11 cellular contexts compared by ENCODE assay signal in genomic region chr7:135716677-135717238, GRCh38. TPM values are rescaled to one million over a fixed set of nuclear protein-coding genes. Genes with fewer than 3 reads are reported as not detected.
A peak's percentile ranks its signal among the peaks of the same experiment; 100 is the strongest.
DNase-seq lines count a peak whose midpoint lies in the region; ATAC-seq and TF ChIP-seq lines count a peak whose summit lies in the region.
"Had no signal": no experiment of that assay in that cellular context is flagged by ENCODE, and none has a peak within 500 bp of the region (broad histone marks: within the 10 kb centered on the region; RNA-seq: fewer than 3 reads in every experiment).

No MANE protein-coding gene starts in this region.

- H3K4me2 ChIP-seq in osteoblast (ENCODE audit: insufficient read depth, low read length): peak overlapping the region; percentile 60

- H3K4me3 Mint-ChIP-seq in brain: peak overlapping the region in 1 of 5 experiments; percentile 33
- H3K4me3 Mint-ChIP-seq in effector memory CD8-positive, alpha-beta T cell: no peak overlapping the region
- H3K4me3 Mint-ChIP-seq: activated CD4-positive, alpha-beta T cell treated with anti-CD3 and anti-CD28 coated beads for 36 hours had no signal

- H3K9me3 ChIP-seq in osteoblast (ENCODE audit: low read depth, low read length): no peaks in the 10 kb centered on the region

- no peaks in the 10 kb centered on the region for H4K20me1 ChIP-seq in osteoblast (ENCODE audit: insufficient read depth, low read length)

- ATAC-seq in effector memory CD8-positive, alpha-beta T cell (replicated peaks): no peak
- ATAC-seq: activated CD4-positive, alpha-beta T cell treated with anti-CD3 and anti-CD28 coated beads for 36 hours had no signal

- no peaks in the 10 kb centered on the region for H3K27me3 ChIP-seq in osteoblast (ENCODE audit: insufficient read depth, low read length)

- H3K27me3 Mint-ChIP-seq in brain: no peaks in the 10 kb centered on the region
- peaks cover 35 to 37% of the 10 kb centered on the region in 2 donors for H3K27me3 Mint-ChIP-seq in effector memory CD8-positive, alpha-beta T cell

- no peak overlapping the region for H3K4me3 ChIP-seq in osteoblast (ENCODE audit: insufficient read depth, low read length)

- no peaks in the 10 kb centered on the region for H3K36me3 Mint-ChIP-seq in brain
- H3K36me3 Mint-ChIP-seq in effector memory CD8-positive, alpha-beta T cell (ENCODE audit: insufficient read depth): no peaks in the 10 kb centered on the region

- H3K4me1 Mint-ChIP-seq in brain: peaks cover 52% of the 10 kb centered on the region
- no peaks in the 10 kb centered on the region for H3K4me1 Mint-ChIP-seq in effector memory CD8-positive, alpha-beta T cell (ENCODE audit: low read depth in 2 of 2)
- H3K4me1 Mint-ChIP-seq: activated CD4-positive, alpha-beta T cell treated with anti-CD3 and anti-CD28 coated beads for 36 hours had no signal

- DNase-seq in GM03348 (ENCODE audit: low spot score): peak; percentile 50
- peak; percentile 43 for DNase-seq in NCI-H2227 (lab: John Stamatoyannopoulos, UW; ENCODE audit: unreplicated experiment)
- peak; percentile 86 for DNase-seq in osteoblast (ENCODE audit: insufficient read length, low spot score, missing footprints)
- DNase-seq in GM20000 (ENCODE audit: low spot score): no peak
- DNase-seq in activated CD4-positive, alpha-beta T cell treated with anti-CD3 and anti-CD28 coated beads for 4 hours: no peak
- no peak for DNase-seq in stimulated activated CD4-positive, alpha-beta T cell treated with anti-CD3 and anti-CD28 coated beads, Interleukin-2, amount 100 ng/mL, for 24 hours
- no peak for DNase-seq in effector memory CD8-positive, alpha-beta T cell
- DNase-seq: activated CD4-positive, alpha-beta T cell treated with anti-CD3 and anti-CD28 coated beads for 36 hours; amygdala had no signal

- peak overlapping the region; percentile 21 for H3K27ac ChIP-seq in osteoblast (ENCODE audit: low read depth, low read length)
- H3K27ac ChIP-seq: parathyroid adenoma had no signal

- H3K79me2 ChIP-seq in osteoblast (ENCODE audit: insufficient read depth, low read length): no peaks in the 10 kb centered on the region
- H3K79me2 ChIP-seq: parathyroid adenoma had no signal

- peaks cover 24% of the 10 kb centered on the region for H3K4me1 ChIP-seq in osteoblast (ENCODE audit: insufficient read depth, low read length)

- H3K9me3 Mint-ChIP-seq in brain: no peaks in the 10 kb centered on the region
- no peaks in the 10 kb centered on the region for H3K9me3 Mint-ChIP-seq in effector memory CD8-positive, alpha-beta T cell

- TF ChIP-seq CTCF in brain (conservative IDR thresholded peaks at IDR 0.05): no peak
- TF ChIP-seq CTCF in osteoblast (IDR thresholded peaks at IDR 0.05; ENCODE audit: extremely low read depth, low read depth, low read length): no peak
- no peak for TF ChIP-seq CTCF in GM20000 (IDR thresholded peaks at IDR 0.05; ENCODE audit: extremely low read depth, missing control alignments)

- H3K36me3 ChIP-seq in osteoblast (ENCODE audit: insufficient read depth, low read length): no peaks in the 10 kb centered on the region

- no peak overlapping the region for H2AFZ ChIP-seq in osteoblast (ENCODE audit: low read length)
- H2AFZ ChIP-seq: parathyroid adenoma had no signal

- H3K27ac Mint-ChIP-seq in brain: peak overlapping the region in 4 of 5 experiments; percentile 10 to 54 (median 34)
- no peak overlapping the region for H3K27ac Mint-ChIP-seq in effector memory CD8-positive, alpha-beta T cell
- H3K27ac Mint-ChIP-seq: activated CD4-positive, alpha-beta T cell treated with anti-CD3 and anti-CD28 coated beads for 36 hours had no signal

RNA-seq across cellular contexts. Expression of gene SLC13A4, which starts 11.2 kb away (rescaled TPM):
- 7.1 TPM for polyA plus RNA-seq in brain (ENCODE audit: insufficient read depth, low read depth, low replicate concordance)
- total RNA-seq in osteoblast: 0.36 and 0.88 TPM in 2 replicates
- total RNA-seq: activated CD4-positive, alpha-beta T cell treated with anti-CD3 and anti-CD28 coated beads for 36 hours had no signal

RNA-seq across cellular contexts. Expression of gene FAM180A, which starts 31.9 kb away (rescaled TPM):
- polyA plus RNA-seq in brain (ENCODE audit: insufficient read depth, low read depth, low replicate concordance): not detected
- 23.5 and 28.9 TPM in 2 replicates for total RNA-seq in osteoblast
- total RNA-seq: activated CD4-positive, alpha-beta T cell treated with anti-CD3 and anti-CD28 coated beads for 36 hours had no signal

RNA-seq across cellular contexts. Expression of gene STMP1, which starts 54.4 kb away (rescaled TPM):
- 48.3 TPM for polyA plus RNA-seq in brain (ENCODE audit: insufficient read depth, low read depth, low replicate concordance)
- total RNA-seq in osteoblast: 18.8 and 21.5 TPM in 2 replicates

Comparison
In these comparisons a context has a peak if more than half of its experiments do, and no peak if none do; other contexts are left out.
1. DNase-seq: peak in GM03348 (single experiment), NCI-H2227 (single experiment) and osteoblast (single experiment); none in GM20000 (single experiment), activated CD4-positive, alpha-beta T cell treated with anti-CD3 and anti-CD28 coated beads for 4 hours (0 of 2), stimulated activated CD4-positive, alpha-beta T cell treated with anti-CD3 and anti-CD28 coated beads, Interleukin-2, amount 100 ng/mL, for 24 hours (0 of 2) and effector memory CD8-positive, alpha-beta T cell (0 of 3).
2. H3K27ac Mint-ChIP-seq: peak in brain (4 of 5); none in effector memory CD8-positive, alpha-beta T cell (0 of 2).